In the genomic region with DNA sequence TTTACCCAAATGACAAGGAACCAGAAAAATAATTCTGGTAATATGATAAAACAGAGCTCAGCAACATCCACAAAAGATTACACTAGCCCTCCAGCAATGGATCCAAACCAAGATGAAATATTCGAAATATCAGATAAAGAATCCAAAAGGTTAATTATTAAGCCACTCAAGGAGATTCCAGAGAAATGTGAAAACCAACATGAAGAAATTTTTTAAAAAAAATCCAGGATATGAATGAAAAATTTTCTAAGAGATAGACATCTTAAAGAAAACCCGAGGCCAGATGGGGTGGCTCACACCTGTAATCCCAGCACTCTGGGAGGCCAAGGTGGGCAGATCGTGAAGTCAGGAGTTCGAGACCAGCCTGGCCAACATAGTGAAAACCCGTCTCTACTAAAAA, we compare ENCODE assay signal across 10 cellular contexts.
"Had no signal": no experiment of that assay in that cellular context is flagged by ENCODE, and none has a peak within 500 bp of the region (broad histone marks: within the 10 kb centered on the region; RNA-seq: fewer than 3 reads in every experiment).

No MANE protein-coding gene starts in this region.

- FAIRE-seq: HepG2 had no signal

- H3K27ac ChIP-seq: GM23248, KMS-11 had no signal

- H3K36me3 ChIP-seq: HAP-1 had no signal

- H3K4me1 ChIP-seq: HAP-1 had no signal

- ATAC-seq: HCT116 had no signal

- H3K4me2 ChIP-seq: KMS-11 had no signal

- H3K4me3 ChIP-seq: GM23248, HAP-1 had no signal

- H3K9me3 ChIP-seq: HAP-1 had no signal

- H3K9ac ChIP-seq: GM23248, KMS-11 had no signal

- DNase-seq: GM23248, GOT3, H7, HFFc6, Karpas-422, KBM-7 had no signal

- H2AFZ ChIP-seq: GM23248 had no signal
